In genomic region chr17:74712756-74713155, GRCh38 we compare ENCODE assay signal across 13 cellular contexts. TPM values are rescaled to one million over a fixed set of nuclear protein-coding genes. Genes with fewer than 3 reads are reported as not detected.
A peak's percentile ranks its signal among the peaks of the same experiment; 100 is the strongest.
DNase-seq lines count a peak whose midpoint lies in the region; ATAC-seq and TF ChIP-seq lines count a peak whose summit lies in the region.
"Had no signal": no experiment of that assay in that cellular context is flagged by ENCODE, and none has a peak within 500 bp of the region (broad histone marks: within the 10 kb centered on the region; RNA-seq: fewer than 3 reads in every experiment).

TSS of gene CD300LF (minus strand) at chr17:74712923. CDS start at chr17:74712866, 57 bp downstream.

- in situ Hi-C loops in IMR-90 (cut with MboI; ENCODE audit: low sequenced_read_pairs) = no loop called here

- H2AK9ac ChIP-seq in IMR-90 (replicated peaks; ENCODE audit: low read depth, low read length, poor library complexity) = no peak within 1 kb of the TSS

- peaks cover 4 to 35% (median 8%) of the 10 kb centered on the region in 4 donors for H3K4me1 Mint-ChIP-seq in naive thymus-derived CD8-positive, alpha-beta T cell

- H4K91ac ChIP-seq in IMR-90 (ENCODE audit: insufficient read depth, low read depth, low read length) = no peak within 1 kb of the TSS

- no peaks in the 10 kb centered on the region for H4K20me1 ChIP-seq in IMR-90 (ENCODE audit: insufficient read depth, low read length)
- H4K20me1 ChIP-seq in osteoblast (ENCODE audit: insufficient read depth, low read length) = no peaks in the 10 kb centered on the region

- no peak within 1 kb of the TSS for H3K18ac ChIP-seq in IMR-90 (ENCODE audit: low read depth, low read length)

- dilution Hi-C loops in IMR-90 (cut with HindIII; ENCODE audit: low sequenced_read_pairs, unreplicated experiment) = no loop called here

- no peak within 1 kb of the TSS for H3K4me3 ChIP-seq in IMR-90 (ENCODE audit: insufficient read depth, low read depth, low read length)
- peak within 1 kb of the TSS in 2 of 12 donors; percentile 26 to 59 for H3K4me3 ChIP-seq in heart left ventricle
- no peak within 1 kb of the TSS for H3K4me3 ChIP-seq in osteoblast (ENCODE audit: insufficient read depth, low read length)
- H3K4me3 ChIP-seq: SJSA1 had no signal

- no peak within 1 kb of the TSS for H4K5ac ChIP-seq in IMR-90 (ENCODE audit: low read depth, low read length)

- WGBS in IMR-90 (ENCODE audit: extremely low coverage in 2 of 2, insufficient read length in 1 of 2), 2 experiments = no CpG with 5 or more reads among the region's 8 CpGs
- 77 to 81% (median 79%) methylated on average over 8 of the region's 8 CpGs for WGBS in heart left ventricle, 4 donors

- no peak within 1 kb of the TSS for H2BK5ac ChIP-seq in IMR-90 (ENCODE audit: low read depth, low read length, poor library complexity, severe bottlenecking)

- no peak within 1 kb of the TSS for H4K8ac ChIP-seq in IMR-90 (ENCODE audit: low read depth in 2 of 2, low read length in 2 of 2)

- no peak within 1 kb of the TSS for H3K4ac ChIP-seq in IMR-90 (ENCODE audit: low read depth, low read length)

- TF ChIP-seq CTCF in IMR-90 (conservative IDR thresholded peaks at IDR 0.05; ENCODE audit: low read depth, low read length) = no peak
- TF ChIP-seq CTCF in heart left ventricle (IDR thresholded peaks at IDR 0.05) = no peak
- TF ChIP-seq CTCF in osteoblast (IDR thresholded peaks at IDR 0.05; ENCODE audit: extremely low read depth, low read depth, low read length) = no peak

- BruUV-seq in IMR-90 (replicated peaks; lab: Mats Ljungman, UMichigan) = no TSS peak

- H3K27me3 ChIP-seq in IMR-90 (ENCODE audit: control insufficient read depth, insufficient read depth, low read length) (peaks cover 1% of the 10 kb centered on the region), heart left ventricle (peaks cover 0 to 34% (median 8%) of the 10 kb centered on the region in 9 donors), osteoblast (ENCODE audit: insufficient read depth, low read length) (peaks cover 9% of the 10 kb centered on the region)

- no peak within 1 kb of the TSS for H2BK20ac ChIP-seq in IMR-90 (ENCODE audit: low read depth, low read length)

- H3K79me1 ChIP-seq in IMR-90 (ENCODE audit: low read depth in 1 of 2, low read length in 2 of 2) = no peaks in the 10 kb centered on the region

- no peaks in the 10 kb centered on the region for H3K9me3 Mint-ChIP-seq in naive thymus-derived CD8-positive, alpha-beta T cell
- H3K9me3 Mint-ChIP-seq: CD4-positive, alpha-beta memory T cell had no signal

- H3K4me2 ChIP-seq in IMR-90 (ENCODE audit: low read depth, low read length) (no peak within 1 kb of the TSS), osteoblast (ENCODE audit: insufficient read depth, low read length) (no peak within 1 kb of the TSS)

- H3K27ac Mint-ChIP-seq in naive thymus-derived CD8-positive, alpha-beta T cell = peak within 1 kb of the TSS in 3 of 10 donors; percentile 1 to 81 (median 67)

- no peaks in the 10 kb centered on the region for H3K36me3 ChIP-seq in IMR-90 (ENCODE audit: control insufficient read depth, insufficient read depth, low read length)
- no peaks in the 10 kb centered on the region for H3K36me3 ChIP-seq in heart left ventricle
- no peaks in the 10 kb centered on the region for H3K36me3 ChIP-seq in osteoblast (ENCODE audit: insufficient read depth, low read length)
- H3K36me3 ChIP-seq: SJSA1 had no signal

- H3K56ac ChIP-seq in IMR-90 (ENCODE audit: extremely low read depth, insufficient read depth, low read length) = no peak within 1 kb of the TSS

- H3K14ac ChIP-seq in IMR-90 (replicated peaks; ENCODE audit: low read depth, low read length) = no peak within 1 kb of the TSS

- H3K4me1 ChIP-seq in IMR-90 (ENCODE audit: control insufficient read depth, insufficient read depth, low read length) (no peaks in the 10 kb centered on the region), heart left ventricle (peaks cover 0 to 13% (median 0%) of the 10 kb centered on the region in 12 donors), osteoblast (ENCODE audit: insufficient read depth, low read length) (no peaks in the 10 kb centered on the region)
- H3K4me1 ChIP-seq: SJSA1 had no signal

- H3K23ac ChIP-seq in IMR-90 (ENCODE audit: low read depth, low read length) = no peak within 1 kb of the TSS

- DNase-seq in IMR-90 (no peak), SKM-1 (lab: John Stamatoyannopoulos, UW; ENCODE audit: unreplicated experiment) (peak; percentile 91), heart left ventricle (peak; percentile 29 to 69 (median 37)), osteoblast (ENCODE audit: insufficient read length, low spot score, missing footprints) (peak; percentile 39)
- DNase-seq in naive thymus-derived CD8-positive, alpha-beta T cell = no peak
- DNase-seq: CD4-positive, alpha-beta memory T cell; NCI-H1092; NCI-H524 treated with DMSO at 0.1 percent for 48 hours had no signal

- H2AFZ ChIP-seq in IMR-90 (replicated peaks; ENCODE audit: low read length, poor library complexity) = peak within 1 kb of the TSS; percentile 43
- H2AFZ ChIP-seq in osteoblast (ENCODE audit: low read length) = no peak within 1 kb of the TSS

- H3K27ac ChIP-seq in IMR-90 (ENCODE audit: insufficient read depth, low read length) (no peak within 1 kb of the TSS), heart left ventricle (peak within 1 kb of the TSS in 1 of 12 donors; percentile 81), osteoblast (ENCODE audit: low read depth, low read length) (no peak within 1 kb of the TSS)
- H3K27ac ChIP-seq: SJSA1 had no signal

- H3K9me3 ChIP-seq in IMR-90 (ENCODE audit: control insufficient read depth, insufficient read depth, low read length) (no peaks in the 10 kb centered on the region), heart left ventricle (no peaks in the 10 kb centered on the region), osteoblast (ENCODE audit: low read depth, low read length) (no peaks in the 10 kb centered on the region)
- H3K9me3 ChIP-seq: SJSA1 had no signal

- no peak within 1 kb of the TSS for H2BK15ac ChIP-seq in IMR-90 (ENCODE audit: low read depth, low read length)

- H3K4me3 Mint-ChIP-seq in naive thymus-derived CD8-positive, alpha-beta T cell = peak within 1 kb of the TSS in 2 of 10 donors; percentile 26 to 81
- H3K4me3 Mint-ChIP-seq: CD4-positive, alpha-beta memory T cell had no signal

- no peak within 1 kb of the TSS for H3K9ac ChIP-seq in IMR-90 (ENCODE audit: low read depth, low read length)

- H3K79me2 ChIP-seq in osteoblast (ENCODE audit: insufficient read depth, low read length) = no peaks in the 10 kb centered on the region

- ATAC-seq in IMR-90 (ENCODE audit: low read depth) = no peak
- peak in 3 of 4 donors; percentile 62 to 82 (median 82) for ATAC-seq in heart left ventricle
- no peak for ATAC-seq in HG03469 (IDR thresholded peaks at IDR 0.05; ENCODE audit: unreplicated experiment)
- no peak for ATAC-seq in GM18520 (IDR thresholded peaks at IDR 0.05; ENCODE audit: unreplicated experiment)
- ATAC-seq in naive thymus-derived CD8-positive, alpha-beta T cell = no peak
- no peak for ATAC-seq in GM21526 (IDR thresholded peaks at IDR 0.05; ENCODE audit: low FRiP score, unreplicated experiment)
- ATAC-seq: activated CD4-positive, CD25-positive, alpha-beta regulatory T cell treated with anti-CD3 and anti-CD28 coated beads, Interleukin-2, amount 50 U/mL, for 24 hours had no signal

- H2AK5ac ChIP-seq in IMR-90 (ENCODE audit: low read depth, low read length) = no peak within 1 kb of the TSS

- no peak for TF ChIP-seq RAD21 in IMR-90 (IDR thresholded peaks at IDR 0.05; ENCODE audit: low read length)

- POLR2A ChIA-PET in IMR-90 (lab: Charles Lee; ENCODE audit: unreplicated experiment) = no interaction called here
- POLR2A ChIA-PET in naive thymus-derived CD8-positive, alpha-beta T cell (lab: Charles Lee) = interaction anchor here (0.7 kb wide), 1 partner anchor 30 kb away, joined by 4 read pairs; no protein-coding TSS in a partner anchor

- no peaks in the 10 kb centered on the region for H3K9me1 ChIP-seq in IMR-90 (ENCODE audit: insufficient read depth, low read length)

- H2BK120ac ChIP-seq in IMR-90 (ENCODE audit: low read depth, low read length) = no peak within 1 kb of the TSS

- intact Hi-C loops in IMR-90 (cut with micrococcal nuclease) = no loop called here
- intact Hi-C loops in heart left ventricle (cut with DNase I) = no loop called here

- no peaks in the 10 kb centered on the region for H3K36me3 Mint-ChIP-seq in naive thymus-derived CD8-positive, alpha-beta T cell
- H3K36me3 Mint-ChIP-seq: CD4-positive, alpha-beta memory T cell had no signal

- CTCF ChIA-PET in IMR-90 (lab: Yijun Ruan, JAX) = no interaction called here

- TF ChIP-seq POLR2A in IMR-90 (IDR thresholded peaks at IDR 0.05; ENCODE audit: low read depth, low read length) (no peak), heart left ventricle (IDR thresholded peaks at IDR 0.05) (no peak)

- H3K27me3 Mint-ChIP-seq in naive thymus-derived CD8-positive, alpha-beta T cell = peaks cover 2 to 19% (median 5%) of the 10 kb centered on the region in 5 donors

TF ChIP-seq in IMR-90, 13 proteins besides CTCF, POLR2A, EP300 and RAD21 (continues in another document):
- TF ChIP-seq ELK1 (IDR thresholded peaks at IDR 0.05; ENCODE audit: borderline replicate concordance, low read depth, low read length) (no peak), CHD1 (IDR thresholded peaks at IDR 0.05; ENCODE audit: low read depth, low read length) (no peak), FOS (IDR thresholded peaks at IDR 0.05; ENCODE audit: low read depth, low read length) (no peak), MAFK (IDR thresholded peaks at IDR 0.05; ENCODE audit: low read depth, low read length) (no peak)

RNA-seq across cellular contexts. Expression of gene CD300LF, which starts in this region (rescaled TPM):
- not detected in 2 replicates for total RNA-seq in IMR-90 (2012; rRNA removed)
- not detected in 2 replicates for polyA plus RNA-seq in IMR-90 (2012; rRNA removed)
- not detected in 2 replicates for polyA plus RNA-seq in IMR-90 (2012; cell fraction: cytosol; rRNA removed)
- not detected in 2 replicates for polyA plus RNA-seq in IMR-90 (2012; cell fraction: nucleus; rRNA removed; ENCODE audit: low replicate concordance)
- total RNA-seq in heart left ventricle = 1 to 10 TPM in 2 of 9 donors, under 1 TPM in 5, not detected in 2; 0.20 to 7.0 (median 0.42) TPM
- under 1 TPM; 0.15 to 0.61 TPM for polyA plus RNA-seq in heart left ventricle
- not detected in 2 replicates for total RNA-seq in osteoblast
- total RNA-seq in naive thymus-derived CD8-positive, alpha-beta T cell = under 1 TPM in 1 of 2 experiments, not detected in 1; 0.36 TPM
- polyA plus RNA-seq in naive thymus-derived CD8-positive, alpha-beta T cell = not detected
- total RNA-seq: SJSA1 had no signal
- polyA plus RNA-seq: CD4-positive, alpha-beta memory T cell had no signal

Comparison
In these comparisons a context has a peak if more than half of its experiments do, and no peak if none do; other contexts are left out.
1. Peak in DNase-seq in osteoblast; RNA of the gene not detected or under 1 TPM.
2. ATAC-seq: peak in heart left ventricle (3 of 4); none in IMR-90 (single experiment), HG03469 (single experiment), GM18520 (single experiment), naive thymus-derived CD8-positive, alpha-beta T cell (0 of 2) and GM21526 (single experiment).
3. DNase-seq: peak in SKM-1 (single experiment) and heart left ventricle (5 of 5); none in IMR-90 (single experiment) and naive thymus-derived CD8-positive, alpha-beta T cell (0 of 10).